ENCODE assay signal across 15 cellular contexts in genomic region chr18:63253018-63253417, GRCh38.
DNase-seq lines count a peak whose midpoint lies in the region; ATAC-seq and TF ChIP-seq lines count a peak whose summit lies in the region.
"Had no signal": no experiment of that assay in that cellular context is flagged by ENCODE, and none has a peak within 500 bp of the region (broad histone marks: within the 10 kb centered on the region; RNA-seq: fewer than 3 reads in every experiment).

No MANE protein-coding gene starts in this region.

- H3K27ac ChIP-seq in colonic mucosa (peak overlapping the region; percentile 56), neuronal stem cell (replicated peaks; ENCODE audit: low read length) (no peak overlapping the region), tibial artery (no peak overlapping the region)
- H3K27ac ChIP-seq: right lobe of liver had no signal

- no peak overlapping the region for H4K8ac ChIP-seq in neuronal stem cell (ENCODE audit: low read depth, low read length)

- no peak overlapping the region for H2BK15ac ChIP-seq in neuronal stem cell (ENCODE audit: low read length)

- H3K9me3 ChIP-seq in colonic mucosa (no peaks in the 10 kb centered on the region), neuronal stem cell (replicated peaks in 1 of 2; ENCODE audit: control insufficient read depth in 2 of 2, insufficient read depth in 1 of 2, low read depth in 1 of 2, low read length in 2 of 2) (peaks cover 0 to 2% of the 10 kb centered on the region in 2 donors), tibial artery (no peaks in the 10 kb centered on the region)
- H3K9me3 ChIP-seq: right lobe of liver had no signal

- no peak overlapping the region for H3K23ac ChIP-seq in neuronal stem cell (ENCODE audit: low read depth, low read length, poor library complexity)

- ATAC-seq in activated CD8-positive, alpha-beta T cell treated with anti-CD3 and anti-CD28 coated beads, Interleukin-2, amount 10 ng/mL, durations not matched to agents 7 days and 5 days, result no peak
- ATAC-seq in activated CD8-positive, alpha-beta T cell treated with anti-CD3 and anti-CD28 coated beads for 36 hours, result no peak
- ATAC-seq in HG03520 (IDR thresholded peaks at IDR 0.05; ENCODE audit: unreplicated experiment), result no peak
- no peak for ATAC-seq in GM18873 (IDR thresholded peaks at IDR 0.05; ENCODE audit: low FRiP score, unreplicated experiment)
- ATAC-seq: GM23338 had no signal

- H3K4me3 ChIP-seq in colonic mucosa (no peak overlapping the region), neuronal stem cell (ENCODE audit: low read length in 2 of 2) (no peak overlapping the region), tibial artery (peak overlapping the region; percentile 1 to 11)
- H3K4me3 ChIP-seq: GM23338, right lobe of liver had no signal

- no peak overlapping the region for H3K14ac ChIP-seq in neuronal stem cell (ENCODE audit: low read length)

- DNase-seq in activated CD8-positive, alpha-beta T cell treated with anti-CD3 and anti-CD28 coated beads, Interleukin-2, amount 10 ng/mL, durations not matched to agents 7 days and 5 days, result no peak
- DNase-seq in activated CD8-positive, alpha-beta T cell treated with anti-CD3 and anti-CD28 coated beads for 36 hours, result no peak
- DNase-seq in colonic mucosa, result no peak
- no peak for DNase-seq in neuronal stem cell (ENCODE audit: low spot score)
- DNase-seq in tibial artery, result no peak
- DNase-seq in T-helper 2 cell, result no peak
- DNase-seq: activated CD4-positive, alpha-beta T cell treated with anti-CD3 and anti-CD28 coated beads for 36 hours; activated gamma-delta T cell treated with Interleukin-2 at 50 U/mL for 16 hours; NCI-H2171 treated with DMSO at 0.1 percent for 48 hours; right lobe of liver; SW 1271 had no signal

- no peaks in the 10 kb centered on the region for H3K27me3 Mint-ChIP-seq in activated CD8-positive, alpha-beta T cell treated with anti-CD3 and anti-CD28 coated beads, Interleukin-2, amount 10 ng/mL, durations not matched to agents 7 days and 5 days (ENCODE audit: low read depth)
- H3K27me3 Mint-ChIP-seq in activated CD8-positive, alpha-beta T cell treated with anti-CD3 and anti-CD28 coated beads for 36 hours, result no peaks in the 10 kb centered on the region
- H3K27me3 Mint-ChIP-seq: activated CD4-positive, alpha-beta T cell treated with anti-CD3 and anti-CD28 coated beads for 36 hours; memory B cell had no signal

- H3K18ac ChIP-seq in neuronal stem cell (ENCODE audit: low read length), result no peak overlapping the region

- no peak for TF ChIP-seq CTCF in activated CD8-positive, alpha-beta T cell treated with anti-CD3 and anti-CD28 coated beads for 36 hours (IDR thresholded peaks at IDR 0.05)
- TF ChIP-seq CTCF in colonic mucosa (IDR thresholded peaks at IDR 0.05), result no peak
- no peak for TF ChIP-seq CTCF in tibial artery (IDR thresholded peaks at IDR 0.05)

- CTCF ChIA-PET in activated CD8-positive, alpha-beta T cell treated with anti-CD3 and anti-CD28 coated beads, Interleukin-2, amount 10 ng/mL, durations not matched to agents 7 days and 5 days (lab: Charles Lee), result interaction anchor here (0.6 kb wide), 1 partner anchor 56 kb away, joined by 3 read pairs; no protein-coding TSS in a partner anchor
- CTCF ChIA-PET in activated CD8-positive, alpha-beta T cell treated with anti-CD3 and anti-CD28 coated beads for 36 hours (lab: Charles Lee), result no interaction called here

- H3K9me3 Mint-ChIP-seq in activated CD8-positive, alpha-beta T cell treated with anti-CD3 and anti-CD28 coated beads, Interleukin-2, amount 10 ng/mL, durations not matched to agents 7 days and 5 days (ENCODE audit: insufficient read depth), result peaks cover 4% of the 10 kb centered on the region
- peaks cover 10% of the 10 kb centered on the region for H3K9me3 Mint-ChIP-seq in activated CD8-positive, alpha-beta T cell treated with anti-CD3 and anti-CD28 coated beads for 36 hours

- intact Hi-C loops in activated CD8-positive, alpha-beta T cell treated with anti-CD3 and anti-CD28 coated beads for 36 hours (cut with micrococcal nuclease), result no loop called here
- intact Hi-C loops in colonic mucosa (cut with DNase I), result no loop called here
- intact Hi-C loops in tibial artery (cut with DNase I; ENCODE audit: low total_unique reads), result no loop called here

- H3K4me1 ChIP-seq in colonic mucosa (peaks cover 5% of the 10 kb centered on the region), neuronal stem cell (ENCODE audit: control insufficient read depth in 2 of 2, insufficient read depth in 1 of 2, low read depth in 1 of 2, low read length in 2 of 2) (no peaks in the 10 kb centered on the region), tibial artery (peaks cover 0 to 27% (median 10%) of the 10 kb centered on the region in 4 donors)
- H3K4me1 ChIP-seq: right lobe of liver had no signal

- H2BK120ac ChIP-seq in neuronal stem cell (ENCODE audit: low read depth, low read length), result no peak overlapping the region

- no peaks in the 10 kb centered on the region for H3K27me3 ChIP-seq in colonic mucosa
- H3K27me3 ChIP-seq in neuronal stem cell (ENCODE audit: control insufficient read depth in 3 of 3, insufficient read depth in 3 of 3, low read depth in 1 of 3, low read length in 3 of 3), result no peaks in the 10 kb centered on the region
- H3K27me3 ChIP-seq in tibial artery, result no peaks in the 10 kb centered on the region
- H3K27me3 ChIP-seq: right lobe of liver had no signal

- H2BK12ac ChIP-seq in neuronal stem cell (ENCODE audit: low read length), result no peak overlapping the region

- H3K36me3 ChIP-seq in colonic mucosa (no peaks in the 10 kb centered on the region), neuronal stem cell (replicated peaks in 1 of 2; ENCODE audit: control insufficient read depth in 2 of 2, insufficient read depth in 2 of 2, low read length in 2 of 2) (no peaks in the 10 kb centered on the region), tibial artery (no peaks in the 10 kb centered on the region)
- H3K36me3 ChIP-seq: right lobe of liver had no signal

- H2AFZ ChIP-seq in neuronal stem cell (ENCODE audit: low read length), result no peak overlapping the region
- H2AFZ ChIP-seq: GM23338 had no signal

- H3K4me2 ChIP-seq in neuronal stem cell (ENCODE audit: insufficient read depth, low read length, poor library complexity, severe bottlenecking), result no peak overlapping the region
- H3K4me2 ChIP-seq: GM23338 had no signal

- H3K4me1 Mint-ChIP-seq in activated CD8-positive, alpha-beta T cell treated with anti-CD3 and anti-CD28 coated beads, Interleukin-2, amount 10 ng/mL, durations not matched to agents 7 days and 5 days (ENCODE audit: low read depth), result peaks cover 90% of the 10 kb centered on the region
- peaks cover 72% of the 10 kb centered on the region for H3K4me1 Mint-ChIP-seq in activated CD8-positive, alpha-beta T cell treated with anti-CD3 and anti-CD28 coated beads for 36 hours (ENCODE audit: low read depth)
- H3K4me1 Mint-ChIP-seq: GM23338 had no signal

- H4K91ac ChIP-seq in neuronal stem cell (ENCODE audit: low read depth, low read length, poor library complexity), result no peak overlapping the region

- POLR2A ChIA-PET in activated CD8-positive, alpha-beta T cell treated with anti-CD3 and anti-CD28 coated beads, Interleukin-2, amount 10 ng/mL, durations not matched to agents 7 days and 5 days (lab: Charles Lee), result interaction anchor here (1.6 kb wide), 1 partner anchor 64 kb away, joined by 3 read pairs; no protein-coding TSS in a partner anchor
- POLR2A ChIA-PET in activated CD8-positive, alpha-beta T cell treated with anti-CD3 and anti-CD28 coated beads for 36 hours (lab: Charles Lee), result no interaction called here

- peak overlapping the region; percentile 58 for H3K27ac Mint-ChIP-seq in activated CD8-positive, alpha-beta T cell treated with anti-CD3 and anti-CD28 coated beads, Interleukin-2, amount 10 ng/mL, durations not matched to agents 7 days and 5 days
- H3K27ac Mint-ChIP-seq in activated CD8-positive, alpha-beta T cell treated with anti-CD3 and anti-CD28 coated beads for 36 hours, result no peak overlapping the region
- H3K27ac Mint-ChIP-seq: GM23338 had no signal

- H3K36me3 Mint-ChIP-seq in activated CD8-positive, alpha-beta T cell treated with anti-CD3 and anti-CD28 coated beads, Interleukin-2, amount 10 ng/mL, durations not matched to agents 7 days and 5 days (ENCODE audit: low read depth), result peaks cover 92% of the 10 kb centered on the region
- peaks cover 84% of the 10 kb centered on the region for H3K36me3 Mint-ChIP-seq in activated CD8-positive, alpha-beta T cell treated with anti-CD3 and anti-CD28 coated beads for 36 hours (ENCODE audit: low read depth)

- peak overlapping the region in 1 of 2 donors; percentile 56 for H3K9ac ChIP-seq in colonic mucosa (ENCODE audit: low read depth in 2 of 2, low read length in 2 of 2)
- H3K9ac ChIP-seq in neuronal stem cell (ENCODE audit: low read depth, low read length, poor library complexity), result no peak overlapping the region

- H2BK5ac ChIP-seq in neuronal stem cell (ENCODE audit: low read length), result no peak overlapping the region

- no peak overlapping the region for H3K4me3 Mint-ChIP-seq in activated CD8-positive, alpha-beta T cell treated with anti-CD3 and anti-CD28 coated beads, Interleukin-2, amount 10 ng/mL, durations not matched to agents 7 days and 5 days
- H3K4me3 Mint-ChIP-seq in activated CD8-positive, alpha-beta T cell treated with anti-CD3 and anti-CD28 coated beads for 36 hours, result no peak overlapping the region
- H3K4me3 Mint-ChIP-seq: activated CD4-positive, alpha-beta T cell treated with anti-CD3 and anti-CD28 coated beads for 36 hours; GM23338; memory B cell had no signal

- H2AK5ac ChIP-seq in neuronal stem cell (ENCODE audit: low read depth, low read length), result no peak overlapping the region

- peak overlapping the region; percentile 61 for H3K4ac ChIP-seq in neuronal stem cell (ENCODE audit: low read length)

- no CpG with 5 or more reads among the region's 6 CpGs for WGBS in neuronal stem cell (ENCODE audit: extremely low coverage in 2 of 2, insufficient read length in 2 of 2, insufficient replicate concordance in 1 of 2), 2 donors

- H3K79me1 ChIP-seq in neuronal stem cell (ENCODE audit: low read depth, low read length), result no peaks in the 10 kb centered on the region

Comparison
In these comparisons a context has a peak if more than half of its experiments do, and no peak if none do; other contexts are left out.
1. H3K4me3 ChIP-seq: peak in tibial artery (2 of 2); none in colonic mucosa (single experiment) and neuronal stem cell (0 of 2).